Comparison of ENCODE assay signal across 9 cellular contexts in genomic region chr15:77631790-77632551, GRCh38. TPM values are rescaled to one million over a fixed set of nuclear protein-coding genes. Genes with fewer than 3 reads are reported as not detected.
DNase-seq lines count a peak whose midpoint lies in the region; ATAC-seq, FAIRE-seq and TF ChIP-seq lines count a peak whose summit lies in the region.
"Had no signal": no experiment of that assay in that cellular context is flagged by ENCODE, and none has a peak within 500 bp of the region (broad histone marks: within the 10 kb centered on the region; RNA-seq: fewer than 3 reads in every experiment).

No MANE protein-coding gene starts in this region.

- CTCF ChIA-PET in activated B cell treated with CpG ODN at 0.5 μM for 24 hours (lab: Charles Lee), result no interaction called here

- H3K27ac Mint-ChIP-seq in activated B cell treated with CpG ODN at 0.5 μM for 24 hours, result no peak overlapping the region
- H3K27ac Mint-ChIP-seq: activated naive CD8-positive, alpha-beta T cell treated with anti-CD3 and anti-CD28 coated beads, Interleukin-2, amount 50 U/mL, for 24 hours had no signal

- intact Hi-C loops in activated B cell treated with CpG ODN at 0.5 μM for 24 hours (cut with micrococcal nuclease), result loop anchor here (2.0 to 5.0 kb wide), 3 partner anchors 240 to 515 kb away; no protein-coding TSS in a partner anchor

- H3K9me3 Mint-ChIP-seq in activated B cell treated with CpG ODN at 0.5 μM for 24 hours, result no peaks in the 10 kb centered on the region
- H3K9me3 Mint-ChIP-seq: activated naive CD8-positive, alpha-beta T cell treated with anti-CD3 and anti-CD28 coated beads, Interleukin-2, amount 50 U/mL, for 24 hours had no signal

- DNase-seq in GM20000 (ENCODE audit: low spot score) (peak; percentile 54), activated B cell treated with CpG ODN at 0.5 μM for 24 hours (peak; percentile 19), skeletal muscle cell (ENCODE audit: low read depth) (no peak), HPDE6-E6E7 (ENCODE audit: extremely low spot score) (no peak), D721Med (ENCODE audit: insufficient read length, low spot score) (no peak)
- DNase-seq in activated CD4-positive, alpha-beta T cell treated with anti-CD3 and anti-CD28 coated beads, Interleukin-2, amount 50 U/mL, for 1 hour, result no peak
- DNase-seq: activated naive CD8-positive, alpha-beta T cell treated with anti-CD3 and anti-CD28 coated beads, Interleukin-2, amount 50 U/mL, for 24 hours had no signal

- H3K36me3 Mint-ChIP-seq in activated B cell treated with CpG ODN at 0.5 μM for 24 hours (ENCODE audit: low read depth), result no peaks in the 10 kb centered on the region

- H3K4me3 ChIP-seq in iPS-18c (ENCODE audit: insufficient read depth, low read depth, low read length), result peak overlapping the region; percentile 77
- peak overlapping the region; percentile 20 for H3K4me3 ChIP-seq in skeletal muscle cell (ENCODE audit: low read depth, low read length)

- no peak overlapping the region for H3K4me3 Mint-ChIP-seq in activated B cell treated with CpG ODN at 0.5 μM for 24 hours
- H3K4me3 Mint-ChIP-seq: activated naive CD8-positive, alpha-beta T cell treated with anti-CD3 and anti-CD28 coated beads, Interleukin-2, amount 50 U/mL, for 24 hours had no signal

- ATAC-seq in activated B cell treated with CpG ODN at 0.5 μM for 24 hours (ENCODE audit: low read depth), result no peak
- ATAC-seq in GM18858 (IDR thresholded peaks at IDR 0.05; ENCODE audit: unreplicated experiment), result no peak
- ATAC-seq: activated naive CD8-positive, alpha-beta T cell treated with anti-CD3 and anti-CD28 coated beads, Interleukin-2, amount 50 U/mL, for 24 hours had no signal

- FAIRE-seq in D721Med (lab: Jason Lieb, UNC), result no peak

- peaks cover 2% of the 10 kb centered on the region for H3K9me3 ChIP-seq in iPS-18c (ENCODE audit: control insufficient read depth, insufficient read depth, low read length)

- peaks cover 40% of the 10 kb centered on the region for H3K27me3 Mint-ChIP-seq in activated B cell treated with CpG ODN at 0.5 μM for 24 hours

- peaks cover 12% of the 10 kb centered on the region for H3K4me1 Mint-ChIP-seq in activated B cell treated with CpG ODN at 0.5 μM for 24 hours

- POLR2A ChIA-PET in activated B cell treated with CpG ODN at 0.5 μM for 24 hours (lab: Charles Lee), result no interaction called here

- TF ChIP-seq CTCF in GM20000 (IDR thresholded peaks at IDR 0.05; ENCODE audit: extremely low read depth, missing control alignments), result no peak
- no peak for TF ChIP-seq CTCF in activated B cell treated with CpG ODN at 0.5 μM for 24 hours (IDR thresholded peaks at IDR 0.05)
- no peak for TF ChIP-seq CTCF in D721Med (IDR thresholded peaks at IDR 0.05; ENCODE audit: insufficient read depth, missing control alignments)

RNA-seq across cellular contexts. Expression of gene LINGO1, which starts 0.7 kb away (rescaled TPM):
- not detected in 2 replicates for total RNA-seq in activated B cell treated with CpG ODN at 0.5 μM for 24 hours

Comparison
In these comparisons a context has a peak if more than half of its experiments do, and no peak if none do; other contexts are left out.
1. DNase-seq: peak in GM20000 (single experiment) and activated B cell treated with CpG ODN at 0.5 μM for 24 hours (single experiment); none in skeletal muscle cell (single experiment), HPDE6-E6E7 (single experiment), activated CD4-positive, alpha-beta T cell treated with anti-CD3 and anti-CD28 coated beads, Interleukin-2, amount 50 U/mL, for 1 hour (single experiment) and D721Med (single experiment).